26 cellular contexts compared by ENCODE assay signal in genomic region chr5:82766216-82766615, GRCh38.
"Had no signal": no experiment of that assay in that cellular context is flagged by ENCODE, and none has a peak within 500 bp of the region (broad histone marks: within the 10 kb centered on the region; RNA-seq: fewer than 3 reads in every experiment).

No MANE protein-coding gene starts in this region.

- H3K27ac ChIP-seq: heart left ventricle, left lung, lower lobe of right lung, neutrophil, parathyroid adenoma, psoas muscle, right atrium auricular region, right lobe of liver, stomach, testis, thyroid gland, upper lobe of right lung had no signal

- DNase-seq: heart left ventricle; hypothalamus; immature natural killer cell; kidney; left colon; left lung; lower lobe of right lung; mammary epithelial cell; naive thymus-derived CD8-positive, alpha-beta T cell; occipital lobe; psoas muscle; right lobe of liver; stimulated activated CD4-positive, alpha-beta T cell treated with anti-CD3 and anti-CD28 coated beads, Interleukin-12 subunit alpha, Interleukin-12 subunit beta, amount 100 ng/mL, for 4 hours; stimulated activated CD4-positive, alpha-beta T cell treated with anti-CD3 and anti-CD28 coated beads, Interleukin-15, amount 100 ng/mL, for 24 hours; stimulated activated CD4-positive, alpha-beta T cell treated with anti-CD3 and anti-CD28 coated beads, Interleukin-2, amount 100 ng/mL, for 24 hours; stimulated activated CD4-positive, alpha-beta T cell treated with anti-CD3 and anti-CD28 coated beads, Interleukin-4, amount 100 ng/mL, for 1 hour; stimulated activated naive B cell treated with anti-CD40 and anti-IgM and Interleukin-4, amounts not matched to agents 10 μg/mL and 1 μg/mL and 100 μg/mL, for 72 hours; stimulated activated naive CD8-positive, alpha-beta T cell treated with anti-CD3 and anti-CD28 coated beads, Interleukin-15, Interleukin-2, amounts not matched to agents 100 U/mL and 50 U/mL, for 24 hours; stomach; testis; thyroid gland; trophoblast cell; upper lobe of right lung had no signal

- H2AFZ ChIP-seq: parathyroid adenoma had no signal

- H3K4me1 ChIP-seq: heart left ventricle, left lung, lower lobe of right lung, parathyroid adenoma, psoas muscle, right atrium auricular region, right lobe of liver, stomach, testis, thyroid gland, upper lobe of right lung had no signal

- H3K9ac ChIP-seq: parathyroid adenoma had no signal

- H3K27me3 ChIP-seq: heart left ventricle, left lung, neutrophil, right atrium auricular region, right lobe of liver, stomach, testis, thyroid gland, upper lobe of right lung had no signal

- H3K9me3 ChIP-seq: lower lobe of right lung, neutrophil, psoas muscle, right atrium auricular region, right lobe of liver, stomach, testis, thyroid gland, upper lobe of right lung had no signal

- H3K79me2 ChIP-seq: parathyroid adenoma had no signal

- ATAC-seq: heart left ventricle; left colon; naive thymus-derived CD8-positive, alpha-beta T cell; psoas muscle; stimulated activated naive B cell treated with anti-CD40 and anti-IgM and Interleukin-4, amounts not matched to agents 10 μg/mL and 1 μg/mL and 100 μg/mL, for 72 hours; stimulated activated naive CD8-positive, alpha-beta T cell treated with anti-CD3 and anti-CD28 coated beads, Interleukin-15, Interleukin-2, amounts not matched to agents 100 U/mL and 50 U/mL, for 24 hours had no signal

- H3K36me3 ChIP-seq: heart left ventricle, left lung, lower lobe of right lung, neutrophil, right atrium auricular region, right lobe of liver, stomach, thyroid gland, upper lobe of right lung had no signal

- H3K4me3 ChIP-seq: heart left ventricle, left lung, lower lobe of right lung, psoas muscle, right atrium auricular region, right lobe of liver, stomach, testis, thyroid gland, upper lobe of right lung had no signal
